ENCODE assay signal across 1 cellular context in the genomic region with DNA sequence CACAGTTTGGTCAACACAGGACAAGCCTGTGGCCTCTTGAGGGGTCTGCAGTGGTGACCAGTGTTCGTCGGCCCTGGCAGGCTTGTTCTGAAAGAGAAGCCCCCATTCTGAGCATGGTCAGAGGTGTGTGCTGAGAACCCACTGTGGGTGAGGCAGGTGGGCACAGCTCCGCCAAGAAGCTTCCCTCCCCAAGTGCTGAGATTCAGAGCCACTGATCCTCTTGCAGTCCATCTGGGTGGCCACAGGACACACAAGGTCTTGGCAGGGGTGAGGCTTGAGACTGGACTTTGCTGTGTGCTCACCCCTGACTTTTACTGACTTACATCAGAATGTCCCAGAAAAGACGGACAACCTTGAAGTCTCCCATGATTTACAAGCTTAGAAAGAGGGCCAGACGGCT.
TF ChIP-seq lines count a peak whose summit lies in the region.

No MANE protein-coding gene starts in this region.

TF ChIP-seq in liver, 16 proteins besides CTCF, POLR2A, EP300 and RAD21 (continued from another document):
- TF ChIP-seq, protein P1, sequence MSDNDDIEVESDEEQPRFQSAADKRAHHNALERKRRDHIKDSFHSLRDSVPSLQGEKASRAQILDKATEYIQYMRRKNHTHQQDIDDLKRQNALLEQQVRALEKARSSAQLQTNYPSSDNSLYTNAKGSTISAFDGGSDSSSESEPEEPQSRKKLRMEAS (IDR thresholded peaks at IDR 0.05), result no peak
TF ChIP-seq in liver: peak in this region for 2.
